Comparison of ENCODE assay signal across 7 cellular contexts in the genomic region with DNA sequence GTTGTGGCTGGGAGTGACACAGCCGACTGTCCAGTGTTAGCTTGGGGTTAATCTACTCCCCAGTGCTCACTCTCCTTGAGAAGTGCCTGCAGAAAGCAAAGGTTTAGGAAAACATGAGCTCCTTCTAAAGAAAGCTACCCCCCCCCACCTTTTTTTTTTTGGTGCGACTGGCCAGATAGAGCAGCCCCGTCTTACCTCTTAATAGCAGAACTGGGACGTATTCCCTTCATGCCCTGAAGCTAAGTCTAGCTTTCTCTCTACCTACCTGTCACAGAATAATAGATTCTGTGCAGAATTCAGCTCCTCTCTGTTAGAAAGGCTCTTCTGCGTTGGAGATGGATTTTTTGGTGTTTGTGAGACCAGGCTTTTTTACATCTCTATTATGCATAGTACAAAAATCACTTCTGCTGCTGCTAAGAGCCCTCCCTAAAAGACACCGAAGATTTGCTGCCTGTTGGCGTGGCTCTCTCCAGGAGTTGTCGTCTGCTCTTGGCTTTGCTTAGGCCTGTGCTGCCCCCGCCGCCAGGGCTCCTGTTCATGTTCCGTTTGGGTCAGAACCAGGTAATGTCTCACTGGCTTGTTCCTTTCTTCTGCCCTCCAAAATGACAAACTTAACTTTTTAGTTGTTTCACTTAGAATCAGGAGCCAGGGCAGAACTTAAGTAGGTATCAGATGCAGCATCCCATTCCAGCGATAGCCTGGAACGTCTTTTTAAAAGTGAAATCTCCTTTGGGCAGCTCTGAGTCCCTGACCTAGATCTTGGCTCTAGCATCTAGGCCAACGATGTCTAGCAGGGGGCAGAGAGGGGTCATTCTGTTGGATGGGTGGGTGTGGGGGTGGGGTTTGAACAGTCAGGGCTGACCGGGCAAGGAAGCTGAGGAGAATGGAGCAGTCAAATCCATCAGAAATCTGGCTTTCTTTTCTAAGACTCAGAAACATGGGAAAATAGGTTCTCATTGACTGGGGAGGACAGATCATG. TPM values are rescaled to one million over a fixed set of nuclear protein-coding genes. Genes with fewer than 3 reads are reported as not detected.
DNase-seq lines count a peak whose midpoint lies in the region; ATAC-seq and TF ChIP-seq lines count a peak whose summit lies in the region.

No MANE protein-coding gene starts in this region.

- TF ChIP-seq CTCF in HCT116 (IDR thresholded peaks at IDR 0.05 in 2 of 3, conservative IDR thresholded peaks at IDR 0.05 in 1 of 3; ENCODE audit: borderline replicate concordance in 1 of 3, insufficient read depth in 1 of 3, low read depth in 2 of 3, low read length in 2 of 3) = no peak

- RAD21 ChIA-PET in HCT116 (lab: Charles Lee; ENCODE audit: low non-redundant PET in 1 of 2, low total read pairs in 2 of 2, uncharacterized antibody in 2 of 2, unreplicated experiment in 2 of 2) = interaction anchor here in 1 of 2 experiments (1.1 kb wide), 1 partner anchor 12 kb away, joined by 6 read pairs; no protein-coding TSS in a partner anchor

- H3K9me3 ChIP-seq in HCT116 (ENCODE audit: control insufficient read depth in 1 of 2, insufficient read depth in 1 of 2, low read depth in 1 of 2, low read length in 2 of 2) (no peaks in the 10 kb centered on the region), iPS DF 6.9 (ENCODE audit: control insufficient read depth, insufficient read depth, low read length) (no peaks in the 10 kb centered on the region)

- H3K4me2 ChIP-seq in HCT116 (ENCODE audit: low read length) = peak overlapping the region; percentile 96

- DNase-seq in HCT116 (ENCODE audit: low read depth, low spot score) (no peak), iPS DF 6.9 (ENCODE audit: low read depth, low spot score) (no peak)
- DNase-seq in activated effector memory CD4-positive, alpha-beta T cell treated with Interleukin-2 at 50 U/mL for 16 hours = no peak
- DNase-seq in stimulated activated CD4-positive, alpha-beta T cell treated with anti-CD3 and anti-CD28 coated beads, Interleukin-4, amount 100 ng/mL, for 1 hour = no peak

- no peak overlapping the region for H2AFZ ChIP-seq in HCT116 (ENCODE audit: low read depth, low read length, poor library complexity, severe bottlenecking)

- H3K36me3 ChIP-seq in HCT116 (ENCODE audit: control insufficient read depth in 1 of 2, insufficient read depth in 2 of 2, low read length in 2 of 2) (no peaks in the 10 kb centered on the region), iPS DF 6.9 (ENCODE audit: control insufficient read depth, insufficient read depth, low read length) (no peaks in the 10 kb centered on the region; the same call in 1 of the 2 replicates)

- peak overlapping the region; percentile 42 for H3K27ac Mint-ChIP-seq in activated T-helper 17 cell treated with anti-CD3 and anti-CD28 coated beads, Interleukin-2, amount 50 U/mL, for 72 hours
- H3K27ac Mint-ChIP-seq in stimulated activated memory B cell treated with anti-CD40 and anti-IgM and Interleukin-4, amounts not matched to agents 10 μg/mL and 1 μg/mL and 100 μg/mL, for 72 hours = peak overlapping the region; percentile 40

- H3K27me3 ChIP-seq in HCT116 (ENCODE audit: insufficient read depth, low read length) (no peaks in the 10 kb centered on the region), iPS DF 6.9 (ENCODE audit: control insufficient read depth, insufficient read depth, low read length) (no peaks in the 10 kb centered on the region)

- H3K27ac ChIP-seq in HCT116 (ENCODE audit: low read depth, low read length) (peak overlapping the region; percentile 94; the same call in 1 of the 2 replicates), iPS DF 6.9 (ENCODE audit: low read length) (no peak overlapping the region)

- ATAC-seq in HCT116 (no peak), HG03439 (IDR thresholded peaks at IDR 0.05; ENCODE audit: unreplicated experiment) (no peak)
- no peak for ATAC-seq in activated T-helper 17 cell treated with anti-CD3 and anti-CD28 coated beads, Interleukin-2, amount 50 U/mL, for 72 hours (replicated peaks)
- ATAC-seq in stimulated activated memory B cell treated with anti-CD40 and anti-IgM and Interleukin-4, amounts not matched to agents 10 μg/mL and 1 μg/mL and 100 μg/mL, for 72 hours = no peak

- H3K9ac ChIP-seq in HCT116 (ENCODE audit: low read length) = peak overlapping the region; percentile 95

- H3K4me1 Mint-ChIP-seq in activated T-helper 17 cell treated with anti-CD3 and anti-CD28 coated beads, Interleukin-2, amount 50 U/mL, for 72 hours = peaks cover 5% of the 10 kb centered on the region
- peaks cover 56% of the 10 kb centered on the region for H3K4me1 Mint-ChIP-seq in stimulated activated memory B cell treated with anti-CD40 and anti-IgM and Interleukin-4, amounts not matched to agents 10 μg/mL and 1 μg/mL and 100 μg/mL, for 72 hours

- H3K4me3 ChIP-seq in HCT116 (replicated peaks in 1 of 2; ENCODE audit: low read depth in 1 of 2, low read length in 2 of 2) (peak overlapping the region; percentile 72 to 97), iPS DF 6.9 (ENCODE audit: low read length) (peak overlapping the region; percentile 99; the same call in 1 of the 2 replicates)

- no peaks in the 10 kb centered on the region for H3K9me2 ChIP-seq in HCT116 (ENCODE audit: insufficient read depth)

- peaks cover 41% of the 10 kb centered on the region for H3K27me3 Mint-ChIP-seq in activated T-helper 17 cell treated with anti-CD3 and anti-CD28 coated beads, Interleukin-2, amount 50 U/mL, for 72 hours
- no peaks in the 10 kb centered on the region for H3K27me3 Mint-ChIP-seq in stimulated activated memory B cell treated with anti-CD40 and anti-IgM and Interleukin-4, amounts not matched to agents 10 μg/mL and 1 μg/mL and 100 μg/mL, for 72 hours

- peaks cover 70% of the 10 kb centered on the region for H3K79me2 ChIP-seq in HCT116 (ENCODE audit: insufficient read depth, low read length)

- TF ChIP-seq POLR2A in HCT116 (IDR thresholded peaks at IDR 0.05; ENCODE audit: borderline replicate concordance, extremely low read depth, insufficient read depth, insufficient read length) = no peak

- peak overlapping the region; percentile 76 for H3K4me3 Mint-ChIP-seq in activated T-helper 17 cell treated with anti-CD3 and anti-CD28 coated beads, Interleukin-2, amount 50 U/mL, for 72 hours
- peak overlapping the region; percentile 95 for H3K4me3 Mint-ChIP-seq in stimulated activated memory B cell treated with anti-CD40 and anti-IgM and Interleukin-4, amounts not matched to agents 10 μg/mL and 1 μg/mL and 100 μg/mL, for 72 hours

- no TSS peak for BruUV-seq in HCT116 (replicated peaks; lab: Mats Ljungman, UMichigan)

- intact Hi-C loops in HCT116 (cut with micrococcal nuclease) = loop anchor here (10.0 kb wide), 1 partner anchor 111 kb away; no protein-coding TSS in a partner anchor

- peaks cover 5% of the 10 kb centered on the region for H3K36me3 Mint-ChIP-seq in activated T-helper 17 cell treated with anti-CD3 and anti-CD28 coated beads, Interleukin-2, amount 50 U/mL, for 72 hours (ENCODE audit: low read depth)
- H3K36me3 Mint-ChIP-seq in stimulated activated memory B cell treated with anti-CD40 and anti-IgM and Interleukin-4, amounts not matched to agents 10 μg/mL and 1 μg/mL and 100 μg/mL, for 72 hours = no peaks in the 10 kb centered on the region

- TF ChIP-seq RAD21 in HCT116 (IDR thresholded peaks at IDR 0.05; ENCODE audit: low read depth) = no peak

- H3K4me1 ChIP-seq in HCT116 (ENCODE audit: control insufficient read depth in 1 of 2, insufficient read depth in 2 of 2, low read length in 2 of 2) (peaks cover 12 to 33% of the 10 kb centered on the region in 2 experiments), iPS DF 6.9 (ENCODE audit: control insufficient read depth, insufficient read depth, low read length) (peaks cover 13% of the 10 kb centered on the region)

- H4K20me1 ChIP-seq in HCT116 (ENCODE audit: insufficient read depth) = peaks cover 34% of the 10 kb centered on the region; the same call in 1 of the 2 replicates

- no CpG with 5 or more reads among the region's 15 CpGs for WGBS in iPS DF 6.9 (ENCODE audit: insufficient coverage, insufficient read length)

- H3K9me3 Mint-ChIP-seq in activated T-helper 17 cell treated with anti-CD3 and anti-CD28 coated beads, Interleukin-2, amount 50 U/mL, for 72 hours = no peaks in the 10 kb centered on the region
- no peaks in the 10 kb centered on the region for H3K9me3 Mint-ChIP-seq in stimulated activated memory B cell treated with anti-CD40 and anti-IgM and Interleukin-4, amounts not matched to agents 10 μg/mL and 1 μg/mL and 100 μg/mL, for 72 hours

- POLR2A ChIA-PET in HCT116 (lab: Charles Lee) = interaction anchor here (0.6 to 0.8 kb wide), 2 partner anchors 11 to 74 kb away, joined by 3 to 7 read pairs; no protein-coding TSS in a partner anchor

- CTCF ChIA-PET in HCT116 (lab: Charles Lee) = no interaction called here

TF ChIP-seq in HCT116, 20 proteins besides CTCF, POLR2A, EP300 and RAD21 (continues in another document):
- TF ChIP-seq ZFX (IDR thresholded peaks at IDR 0.05) (no peak), EZH2 (IDR thresholded peaks at IDR 0.05) (no peak), JUND (IDR thresholded peaks at IDR 0.05) (no peak), EGR1 (IDR thresholded peaks at IDR 0.05; ENCODE audit: low read depth) (no peak), TCF7L2 (IDR thresholded peaks at IDR 0.05; ENCODE audit: borderline replicate concordance, extremely low read depth, insufficient read depth, insufficient read length) (no peak), FOSL1 (IDR thresholded peaks at IDR 0.05; ENCODE audit: low read depth) (no peak), CBX3 (IDR thresholded peaks at IDR 0.05; ENCODE audit: low read depth) (no peak)
- TF ChIP-seq, protein P1, sequence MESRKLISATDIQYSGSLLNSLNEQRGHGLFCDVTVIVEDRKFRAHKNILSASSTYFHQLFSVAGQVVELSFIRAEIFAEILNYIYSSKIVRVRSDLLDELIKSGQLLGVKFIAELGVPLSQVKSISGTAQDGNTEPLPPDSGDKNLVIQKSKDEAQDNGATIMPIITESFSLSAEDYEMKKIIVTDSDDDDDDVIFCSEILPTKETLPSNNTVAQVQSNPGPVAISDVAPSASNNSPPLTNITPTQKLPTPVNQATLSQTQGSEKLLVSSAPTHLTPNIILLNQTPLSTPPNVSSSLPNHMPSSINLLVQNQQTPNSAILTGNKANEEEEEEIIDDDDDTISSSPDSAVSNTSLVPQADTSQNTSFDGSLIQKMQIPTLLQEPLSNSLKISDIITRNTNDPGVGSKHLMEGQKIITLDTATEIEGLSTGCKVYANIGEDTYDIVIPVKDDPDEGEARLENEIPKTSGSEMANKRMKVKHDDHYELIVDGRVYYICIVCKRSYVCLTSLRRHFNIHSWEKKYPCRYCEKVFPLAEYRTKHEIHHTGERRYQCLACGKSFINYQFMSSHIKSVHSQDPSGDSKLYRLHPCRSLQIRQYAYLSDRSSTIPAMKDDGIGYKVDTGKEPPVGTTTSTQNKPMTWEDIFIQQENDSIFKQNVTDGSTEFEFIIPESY (IDR thresholded peaks at IDR 0.05; ENCODE audit: extremely low read depth, insufficient replicate concordance, low read length) = no peak

RNA-seq across cellular contexts. Expression of a gene that starts 2.5 kb away (rescaled TPM):
- 68.4 TPM for total RNA-seq in HCT116 (2021; ENCODE audit: unreplicated experiment)
- polyA plus RNA-seq in HCT116 (2012) = 31.0 and 40.5 TPM in 2 replicates
- 10 to 100 TPM; 13.6 to 21.5 TPM for total RNA-seq in activated T-helper 17 cell treated with anti-CD3 and anti-CD28 coated beads, Interleukin-2, amount 50 U/mL, for 72 hours
